9 cellular contexts compared by ENCODE assay signal in the genomic region with DNA sequence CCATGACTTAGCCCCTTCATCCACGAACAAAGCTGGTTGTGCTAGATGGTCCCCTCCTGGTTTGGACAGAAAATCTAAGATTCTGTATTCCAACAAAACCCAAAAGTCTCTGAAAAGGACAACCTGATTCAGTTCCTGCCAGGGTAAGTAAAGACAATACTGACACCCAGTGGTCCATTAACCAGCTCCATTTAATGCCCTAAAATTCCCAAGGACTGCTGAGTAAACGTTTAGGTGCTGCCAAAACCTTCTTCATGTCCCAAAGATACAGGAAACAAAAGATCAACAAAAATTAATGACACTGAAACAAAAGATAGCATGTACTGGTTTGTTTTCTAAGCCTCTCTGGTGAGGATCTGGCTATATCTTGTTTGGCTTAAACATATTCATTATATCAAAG. TPM values are rescaled to one million over a fixed set of nuclear protein-coding genes. Genes with fewer than 3 reads are reported as not detected.
DNase-seq lines count a peak whose midpoint lies in the region; ATAC-seq, FAIRE-seq and TF ChIP-seq lines count a peak whose summit lies in the region.
"Had no signal": no experiment of that assay in that cellular context is flagged by ENCODE, and none has a peak within 500 bp of the region (broad histone marks: within the 10 kb centered on the region; RNA-seq: fewer than 3 reads in every experiment).

No MANE protein-coding gene starts in this region.

- H3K4me1 Mint-ChIP-seq in astrocyte (ENCODE audit: low read depth, unreplicated experiment) = no peaks in the 10 kb centered on the region
- H3K4me1 Mint-ChIP-seq in naive thymus-derived CD8-positive, alpha-beta T cell = peaks cover 0 to 2% (median under 1%) of the 10 kb centered on the region in 4 donors

- H3K27me3 Mint-ChIP-seq in astrocyte (ENCODE audit: low read depth, unreplicated experiment) = peaks cover 6% of the 10 kb centered on the region
- H3K27me3 Mint-ChIP-seq in naive thymus-derived CD8-positive, alpha-beta T cell = peaks cover 0 to 4% (median 3%) of the 10 kb centered on the region in 5 donors

- POLR2A ChIA-PET in naive thymus-derived CD8-positive, alpha-beta T cell (lab: Charles Lee) = no interaction called here

- no peak overlapping the region for H3K4me3 Mint-ChIP-seq in astrocyte (ENCODE audit: unreplicated experiment)
- H3K4me3 Mint-ChIP-seq in naive thymus-derived CD8-positive, alpha-beta T cell = no peak overlapping the region

- H3K36me3 ChIP-seq in Loucy (ENCODE audit: insufficient read depth, low read length) (no peaks in the 10 kb centered on the region), astrocyte (ENCODE audit: insufficient read depth, low read length) (no peaks in the 10 kb centered on the region), lower lobe of right lung (no peaks in the 10 kb centered on the region)

- peaks cover 2% of the 10 kb centered on the region for H3K9me3 Mint-ChIP-seq in astrocyte (ENCODE audit: unreplicated experiment)
- peaks cover 0 to 8% (median 0%) of the 10 kb centered on the region in 9 donors for H3K9me3 Mint-ChIP-seq in naive thymus-derived CD8-positive, alpha-beta T cell

- peak; percentile 5 for FAIRE-seq in astrocyte (lab: Jason Lieb, UNC)

- no peak overlapping the region for H3K27ac ChIP-seq in astrocyte (ENCODE audit: low read depth, low read length)
- no peak overlapping the region for H3K27ac ChIP-seq in lower lobe of right lung
- H3K27ac ChIP-seq: skin epidermis had no signal

- no peaks in the 10 kb centered on the region for H3K4me1 ChIP-seq in Loucy (ENCODE audit: insufficient read depth, low read length, poor library complexity, severe bottlenecking)
- H3K4me1 ChIP-seq in astrocyte (ENCODE audit: insufficient read depth, low read length) = no peaks in the 10 kb centered on the region
- H3K4me1 ChIP-seq in lower lobe of right lung = no peaks in the 10 kb centered on the region

- H3K4me3 ChIP-seq in Loucy (ENCODE audit: low read length, poor library complexity, severe bottlenecking) (no peak overlapping the region), astrocyte (ENCODE audit: insufficient read depth, low read depth, low read length) (no peak overlapping the region), lower lobe of right lung (no peak overlapping the region)
- H3K4me3 ChIP-seq: skin epidermis had no signal

- H3K27me3 ChIP-seq in Loucy (ENCODE audit: insufficient read depth, low read length, poor library complexity, severe bottlenecking) = no peaks in the 10 kb centered on the region
- no peaks in the 10 kb centered on the region for H3K27me3 ChIP-seq in astrocyte (ENCODE audit: insufficient read depth, low read length)
- H3K27me3 ChIP-seq in lower lobe of right lung (ENCODE audit: low read depth) = no peaks in the 10 kb centered on the region

- H3K9ac ChIP-seq in Loucy (ENCODE audit: low read depth, low read length, poor library complexity, severe bottlenecking) (no peak overlapping the region), astrocyte (ENCODE audit: low read length) (no peak overlapping the region)

- H2AFZ ChIP-seq in Loucy (ENCODE audit: low read length) (0 out of 2 replicates have a peak overlapping the region, but pooled peaks have one; percentile 52), astrocyte (ENCODE audit: low read depth, low read length) (no peak overlapping the region)

- H4K20me1 ChIP-seq in Loucy (ENCODE audit: insufficient read depth, low read length, poor library complexity, severe bottlenecking) (no peaks in the 10 kb centered on the region), astrocyte (ENCODE audit: insufficient read depth, low read length) (no peaks in the 10 kb centered on the region)

- no peaks in the 10 kb centered on the region for H3F3A ChIP-seq in Loucy (ENCODE audit: low read depth)

- intact Hi-C loops in lower lobe of right lung (cut with DNase I) = no loop called here

- TF ChIP-seq CTCF in Loucy (conservative IDR thresholded peaks at IDR 0.05; ENCODE audit: low read length) = peak; percentile 53
- TF ChIP-seq CTCF in astrocyte (IDR thresholded peaks at IDR 0.05; ENCODE audit: insufficient read depth, low read depth, low read length) = peak; percentile 44
- peak; percentile 22 for TF ChIP-seq CTCF in lower lobe of right lung (IDR thresholded peaks at IDR 0.05)

- H3K36me3 Mint-ChIP-seq in astrocyte (ENCODE audit: low read depth, unreplicated experiment) = peaks cover 3% of the 10 kb centered on the region
- peaks cover 0 to 8% (median 3%) of the 10 kb centered on the region in 3 donors for H3K36me3 Mint-ChIP-seq in naive thymus-derived CD8-positive, alpha-beta T cell

- H3K4me2 ChIP-seq in Loucy (ENCODE audit: low read depth, low read length, poor library complexity, severe bottlenecking) (no peak overlapping the region), astrocyte (ENCODE audit: low read length) (no peak overlapping the region)

- no peaks in the 10 kb centered on the region for H3K9me3 ChIP-seq in Loucy (ENCODE audit: insufficient read depth, low read depth, low read length)
- H3K9me3 ChIP-seq in astrocyte (ENCODE audit: insufficient read depth, low read depth, low read length) = no peaks in the 10 kb centered on the region
- H3K9me3 ChIP-seq in lower lobe of right lung = no peaks in the 10 kb centered on the region

- ATAC-seq in lower lobe of right lung (no peak), HG03520 (IDR thresholded peaks at IDR 0.05; ENCODE audit: unreplicated experiment) (no peak), GM21447 (IDR thresholded peaks at IDR 0.05; ENCODE audit: unreplicated experiment) (no peak)
- no peak for ATAC-seq in naive thymus-derived CD8-positive, alpha-beta T cell

- H3K27ac Mint-ChIP-seq in astrocyte (ENCODE audit: unreplicated experiment) = no peak overlapping the region
- H3K27ac Mint-ChIP-seq in naive thymus-derived CD8-positive, alpha-beta T cell = no peak overlapping the region

- DNase-seq in Ammon's horn (ENCODE audit: low spot score) = peak; percentile 81
- DNase-seq in astrocyte (ENCODE audit: low read depth) = peak; percentile 15
- no peak for DNase-seq in lower lobe of right lung
- DNase-seq in naive thymus-derived CD8-positive, alpha-beta T cell = no peak
- no peak for DNase-seq in cerebellar nuclear complex (lab: John Stamatoyannopoulos, UW)

- H3K9me2 ChIP-seq in Loucy (replicated peaks; ENCODE audit: low read depth, low read length) = no peaks in the 10 kb centered on the region

- H3K79me2 ChIP-seq in Loucy (ENCODE audit: insufficient read depth, low read length) (no peaks in the 10 kb centered on the region), astrocyte (ENCODE audit: insufficient read depth, low read length) (no peaks in the 10 kb centered on the region)

RNA-seq across cellular contexts. Expression of gene PPP1R2B, which starts 25.3 kb away (rescaled TPM):
- total RNA-seq in astrocyte (not detected in 2 replicates), lower lobe of right lung (not detected)
- total RNA-seq in naive thymus-derived CD8-positive, alpha-beta T cell = under 1 TPM; 0.33 to 0.39 TPM
- under 1 TPM; 0.09 to 0.17 (median 0.11) TPM for polyA plus RNA-seq in naive thymus-derived CD8-positive, alpha-beta T cell

Comparison
In these comparisons a context has a peak if more than half of its experiments do, and no peak if none do; other contexts are left out.
1. DNase-seq: peak in Ammon's horn (single experiment) and astrocyte (single experiment); none in lower lobe of right lung (single experiment), naive thymus-derived CD8-positive, alpha-beta T cell (0 of 10) and cerebellar nuclear complex (0 of 2).
2. Peak in every context shown above with its lines, with median percentiles within 50 percentile points of each other: CTCF ChIP-seq.